1 cellular context compared by ENCODE assay signal in genomic region chr20:54212226-54212625, GRCh38.
TF ChIP-seq lines count a peak whose summit lies in the region.

No MANE protein-coding gene starts in this region.

TF ChIP-seq in GM23338, 12 proteins besides CTCF, POLR2A, EP300 and RAD21 (continued from another document):
- TF ChIP-seq ZNF462 (CRISPR knock-in tag; IDR thresholded peaks at IDR 0.05) (no peak), CREB1 (CRISPR knock-in tag; IDR thresholded peaks at IDR 0.05; ENCODE audit: low read depth) (no peak), EZH2phosphoT487 (IDR thresholded peaks at IDR 0.05; ENCODE audit: unreplicated experiment) (no peak), STAT1 (IDR thresholded peaks at IDR 0.05; ENCODE audit: unreplicated experiment) (no peak), ZNF331 (CRISPR knock-in tag; IDR thresholded peaks at IDR 0.05; ENCODE audit: low read depth) (no peak), JUNB (IDR thresholded peaks at IDR 0.05; ENCODE audit: unreplicated experiment) (no peak)
